Comparison of ENCODE assay signal across 1 cellular context in the genomic region with DNA sequence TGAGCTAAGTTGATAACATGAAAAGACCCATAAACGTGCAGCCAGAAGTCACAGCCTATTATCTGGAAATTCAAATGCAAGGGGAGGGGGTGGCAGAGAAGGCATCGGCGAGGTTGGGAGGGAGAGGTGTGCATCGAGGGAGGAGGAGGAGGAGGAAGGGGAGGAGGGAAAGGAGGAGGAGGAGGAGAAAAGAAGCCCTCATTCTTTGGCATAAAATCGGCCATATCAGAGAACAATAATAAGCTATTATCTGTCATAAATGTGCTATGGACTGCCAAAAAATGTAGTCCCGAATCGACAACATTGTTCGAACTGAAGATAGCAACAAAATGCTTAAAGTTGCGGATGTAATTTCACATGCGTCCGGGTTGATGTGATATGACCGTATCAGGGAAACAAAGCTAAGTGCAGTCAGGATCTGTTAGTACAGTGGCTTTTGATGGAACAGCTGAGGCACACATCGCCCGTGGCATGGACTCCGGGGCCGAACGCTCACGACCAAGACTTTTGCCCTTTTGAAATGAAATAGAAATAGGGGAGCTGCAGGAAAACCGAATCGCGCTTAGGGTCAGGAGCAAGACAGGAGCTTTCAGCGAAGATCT.
TF ChIP-seq lines count a peak whose summit lies in the region.

No MANE protein-coding gene starts in this region.

TF ChIP-seq in GM23338, 12 proteins besides CTCF, POLR2A, EP300 and RAD21 (continued from another document):
- TF ChIP-seq ZNF462 (CRISPR knock-in tag; IDR thresholded peaks at IDR 0.05) = no peak
- no peak for TF ChIP-seq EZH2 (IDR thresholded peaks at IDR 0.05; ENCODE audit: low read depth, unreplicated experiment)
- no peak for TF ChIP-seq STAT1 (IDR thresholded peaks at IDR 0.05; ENCODE audit: unreplicated experiment)
- TF ChIP-seq CREB1 (CRISPR knock-in tag; IDR thresholded peaks at IDR 0.05; ENCODE audit: low read depth) = no peak
- TF ChIP-seq REST (IDR thresholded peaks at IDR 0.05; ENCODE audit: unreplicated experiment) = no peak
- TF ChIP-seq NANOG (IDR thresholded peaks at IDR 0.05; ENCODE audit: borderline replicate concordance) = no peak
- TF ChIP-seq POLR2AphosphoS5 (IDR thresholded peaks at IDR 0.05; ENCODE audit: low read depth) = no peak
- TF ChIP-seq ZNF114 (CRISPR knock-in tag; IDR thresholded peaks at IDR 0.05) = no peak
- TF ChIP-seq ZNF331 (CRISPR knock-in tag; IDR thresholded peaks at IDR 0.05; ENCODE audit: low read depth) = no peak
